Comparison of ENCODE assay signal across 8 cellular contexts in genomic region chr15:72722071-72722696, GRCh38. TPM values are rescaled to one million over a fixed set of nuclear protein-coding genes. Genes with fewer than 3 reads are reported as not detected.
DNase-seq lines count a peak whose midpoint lies in the region; ATAC-seq and TF ChIP-seq lines count a peak whose summit lies in the region.

No MANE protein-coding gene starts in this region.

- CTCF ChIA-PET in CD8-positive, alpha-beta T cell (lab: Charles Lee): interaction anchor here (0.7 to 3.2 kb wide), 25 partner anchors 9 to 546 kb away, joined by 3 to 30 read pairs (median 4); partner anchors contain the start of gene ADPGK

- H3K9me3 ChIP-seq in CD8-positive, alpha-beta T cell (ENCODE audit: low read length): no peaks in the 10 kb centered on the region
- H3K9me3 ChIP-seq in Peyer's patch (no peaks in the 10 kb centered on the region), thoracic aorta (no peaks in the 10 kb centered on the region)

- no peaks in the 10 kb centered on the region for H3K27me3 ChIP-seq in CD8-positive, alpha-beta T cell (ENCODE audit: insufficient read depth, low read length)
- H3K27me3 ChIP-seq in Peyer's patch: no peaks in the 10 kb centered on the region
- H3K27me3 ChIP-seq in thoracic aorta (replicated peaks; ENCODE audit: insufficient read depth): no peaks in the 10 kb centered on the region

- DNase-seq in CD8-positive, alpha-beta T cell: peak; percentile 37 to 76 (median 66)
- DNase-seq in HS-5 (ENCODE audit: low read depth) (peak; percentile 18), Peyer's patch (peak; percentile 67 to 90 (median 75)), fibroblast of pulmonary artery (ENCODE audit: low read depth) (peak; percentile 87), occipital lobe (lab: John Stamatoyannopoulos, UW) (peak; percentile 3), thoracic aorta (ENCODE audit: low spot score) (peak; percentile 7)
- DNase-seq in activated T-cell treated with anti-CD3 and anti-CD28 coated beads, Interleukin-2, amount 50 U/mL, for 48 hours: peak; percentile 75

- H3K27ac ChIP-seq in CD8-positive, alpha-beta T cell (ENCODE audit: low read depth, low read length): no peak overlapping the region
- H3K27ac ChIP-seq in Peyer's patch (no peak overlapping the region), thoracic aorta (no peak overlapping the region)

- H3K4me3 ChIP-seq in CD8-positive, alpha-beta T cell (ENCODE audit: low read depth, low read length): no peak overlapping the region
- no peak overlapping the region for H3K4me3 ChIP-seq in Peyer's patch
- no peak overlapping the region for H3K4me3 ChIP-seq in fibroblast of pulmonary artery (replicated peaks; ENCODE audit: low read depth, low read length)
- H3K4me3 ChIP-seq in thoracic aorta: no peak overlapping the region

- no peak for ATAC-seq in CD8-positive, alpha-beta T cell
- ATAC-seq in thoracic aorta (ENCODE audit: insufficient number of reproducible peaks, low FRiP score, low read depth): peak; percentile 43
- ATAC-seq in HG03280 (IDR thresholded peaks at IDR 0.05; ENCODE audit: unreplicated experiment): no peak

- peaks cover 4% of the 10 kb centered on the region for H3K36me3 ChIP-seq in CD8-positive, alpha-beta T cell (ENCODE audit: insufficient read depth, low read length)
- H3K36me3 ChIP-seq in Peyer's patch (peaks cover 0 to 26% (median 0%) of the 10 kb centered on the region in 3 donors), thoracic aorta (peaks cover 4% of the 10 kb centered on the region)

- peaks cover 51% of the 10 kb centered on the region for H3K36me3 Mint-ChIP-seq in CD8-positive, alpha-beta T cell

- no peaks in the 10 kb centered on the region for H3K9me3 Mint-ChIP-seq in CD8-positive, alpha-beta T cell

- no peak overlapping the region for H3K27ac Mint-ChIP-seq in CD8-positive, alpha-beta T cell

- H3K4me1 Mint-ChIP-seq in CD8-positive, alpha-beta T cell (ENCODE audit: low read depth): no peaks in the 10 kb centered on the region

- H3K27me3 Mint-ChIP-seq in CD8-positive, alpha-beta T cell (ENCODE audit: low read depth): no peaks in the 10 kb centered on the region

- TF ChIP-seq CTCF in CD8-positive, alpha-beta T cell (IDR thresholded peaks at IDR 0.05): peak; percentile 70
- TF ChIP-seq CTCF in Peyer's patch (IDR thresholded peaks at IDR 0.05) (peak; percentile 48 to 77 (median 73)), fibroblast of pulmonary artery (IDR thresholded peaks at IDR 0.05; ENCODE audit: low read length, missing control alignments) (peak; percentile 82), thoracic aorta (IDR thresholded peaks at IDR 0.05) (peak; percentile 61)

- H3K4me3 Mint-ChIP-seq in CD8-positive, alpha-beta T cell: no peak overlapping the region

- TF ChIP-seq POLR2A in Peyer's patch (IDR thresholded peaks at IDR 0.05): no peak

- POLR2A ChIA-PET in CD8-positive, alpha-beta T cell (lab: Charles Lee): interaction anchor here (0.8 kb wide), 1 partner anchor 360 kb away, joined by 3 read pairs; no protein-coding TSS in a partner anchor

- H3K4me1 ChIP-seq in CD8-positive, alpha-beta T cell (ENCODE audit: insufficient read depth, low read length): no peaks in the 10 kb centered on the region
- H3K4me1 ChIP-seq in Peyer's patch (no peaks in the 10 kb centered on the region), thoracic aorta (ENCODE audit: control insufficient read depth in 1 of 2, low read depth in 2 of 2) (no peaks in the 10 kb centered on the region)

- intact Hi-C loops in CD8-positive, alpha-beta T cell (cut with DNase I, micrococcal nuclease): loop anchor here (1.0 to 10.0 kb wide), 4 partner anchors 359 to 553 kb away; no protein-coding TSS in a partner anchor

RNA-seq across cellular contexts. Expression of gene BBS4, which starts 36.2 kb away (rescaled TPM):
- total RNA-seq in CD8-positive, alpha-beta T cell: 10 to 100 TPM in 1 of 2 experiments, 1 to 10 TPM in 1; 8.8 to 12.9 TPM
- 10 to 100 TPM; 13.8 to 37.3 (median 24.7) TPM for total RNA-seq in Peyer's patch
- 20.3 TPM for total RNA-seq in occipital lobe
- 10 to 100 TPM; 22.1 to 22.6 TPM for total RNA-seq in thoracic aorta

RNA-seq across cellular contexts. Expression of gene HIGD2B, which starts 36.2 kb away (rescaled TPM):
- under 1 TPM in 1 of 2 experiments, not detected in 1; 0.27 TPM for total RNA-seq in CD8-positive, alpha-beta T cell
- not detected for total RNA-seq in Peyer's patch
- total RNA-seq in occipital lobe: 0.47 TPM
- total RNA-seq in thoracic aorta: not detected

Comparison
In these comparisons a context has a peak if more than half of its experiments do, and no peak if none do; other contexts are left out.
1. DNase-seq: peak in every context shown above with its lines; median percentile 87 in fibroblast of pulmonary artery; 75 in Peyer's patch; 75 in activated T-cell treated with anti-CD3 and anti-CD28 coated beads, Interleukin-2, amount 50 U/mL, for 48 hours; 66 in CD8-positive, alpha-beta T cell; 18 in HS-5; 7 in thoracic aorta; 3 in occipital lobe.